In genomic region chrY:16060686-16061085, GRCh38 we compare ENCODE assay signal across 8 cellular contexts.
"Had no signal": no experiment of that assay in that cellular context is flagged by ENCODE, and none has a peak within 500 bp of the region (broad histone marks: within the 10 kb centered on the region; RNA-seq: fewer than 3 reads in every experiment).

No MANE protein-coding gene starts in this region.

- H3K36me3 Mint-ChIP-seq: IgD-negative memory B cell had no signal

- H3K4me3 Mint-ChIP-seq: HFFc6, IgD-negative memory B cell had no signal

- H3K27me3 Mint-ChIP-seq: IgD-negative memory B cell had no signal

- H3K4me1 Mint-ChIP-seq: IgD-negative memory B cell had no signal

- H3K27ac Mint-ChIP-seq: HFFc6, IgD-negative memory B cell had no signal

- DNase-seq: GM23248, GOT3, H7, HFFc6, KBM-7 had no signal

- ATAC-seq: HCT116, HepG2 had no signal

- H3K9me3 Mint-ChIP-seq: HFFc6, IgD-negative memory B cell had no signal
